ENCODE assay signal across 8 cellular contexts in the genomic region with DNA sequence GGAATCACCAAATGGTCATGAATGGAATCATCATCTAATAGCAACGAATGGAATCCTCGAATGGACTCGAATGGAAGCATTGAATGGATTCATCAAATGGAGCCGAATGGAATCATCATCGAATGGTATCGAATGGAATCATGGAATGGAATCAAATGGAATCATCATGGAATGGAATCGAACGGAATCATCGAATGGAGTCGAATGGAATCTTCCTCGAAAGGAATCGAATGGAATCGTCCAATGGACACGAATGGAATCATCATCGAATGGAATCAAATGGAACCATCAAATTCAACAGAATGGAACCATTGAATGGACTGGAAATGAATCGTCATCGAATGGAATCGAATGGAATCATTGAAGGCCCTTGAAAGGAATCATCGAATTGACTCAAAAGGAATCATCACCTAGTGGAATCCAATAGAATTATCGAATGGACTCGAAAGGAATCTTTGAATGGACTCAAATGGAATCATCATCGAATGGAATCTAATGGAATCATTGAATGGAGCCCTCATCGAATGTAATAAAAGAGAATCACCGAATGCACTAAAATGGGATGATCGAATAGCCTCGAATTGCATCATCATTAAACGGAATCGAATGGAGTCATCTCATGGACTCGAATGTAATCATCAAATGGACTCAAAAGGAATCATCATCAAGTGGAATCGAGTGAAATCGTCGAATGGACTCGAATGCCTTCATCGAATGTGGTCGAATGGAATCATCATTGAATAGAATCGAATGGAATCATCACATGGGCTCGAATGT.
DNase-seq lines count a peak whose midpoint lies in the region; ATAC-seq, FAIRE-seq and TF ChIP-seq lines count a peak whose summit lies in the region.
"Not testable (repeated sequence)": the region's sequence is repeated elsewhere in the genome, so short reads cannot be mapped to it uniquely, and the experiment has no call there.

No MANE protein-coding gene starts in this region.

- intact Hi-C loops in MCF 10A (cut with micrococcal nuclease); HepG2 (cut with micrococcal nuclease; ENCODE audit: unreplicated experiment); vagina (cut with DNase I): not testable (repeated sequence)

- CTCF ChIA-PET in activated CD8-positive, alpha-beta memory T cell treated with anti-CD3 and anti-CD28 coated beads, Interleukin-2, amount 10 ng/mL, durations not matched to agents 7 days and 5 days (lab: Charles Lee); MCF 10A (lab: Yijun Ruan, JAX); HepG2 (lab: Yijun Ruan, JAX; ENCODE audit: low intra/inter-chr PET ratio, low total read pairs): not testable (repeated sequence)

- not testable (repeated sequence) for H3K4me3 Mint-ChIP-seq in activated CD8-positive, alpha-beta memory T cell treated with anti-CD3 and anti-CD28 coated beads, Interleukin-2, amount 10 ng/mL, durations not matched to agents 7 days and 5 days; MCF 10A (ENCODE audit: unreplicated experiment)

- peak; percentile 22 for DNase-seq in GM12865 (ENCODE audit: low read depth)
- peak; percentile 49 for DNase-seq in NCI-H226
- DNase-seq in activated CD8-positive, alpha-beta memory T cell treated with anti-CD3 and anti-CD28 coated beads, Interleukin-2, amount 10 ng/mL, durations not matched to agents 7 days and 5 days = peak; percentile 61
- peak; percentile 20 for DNase-seq in MCF 10A (ENCODE audit: unreplicated experiment)
- DNase-seq in fibroblast of mammary gland (ENCODE audit: low read depth) = peak; percentile 48
- peak; percentile 69 for DNase-seq in HepG2 (ENCODE audit: low spot score)
- peak; percentile 47 for DNase-seq in putamen (ENCODE audit: low spot score)
- DNase-seq in vagina (ENCODE audit: extremely low spot score in 2 of 2) = peak; percentile 96 to 100

- TF ChIP-seq CTCF in GM12865 (IDR thresholded peaks at IDR 0.05; ENCODE audit: insufficient read depth, low read depth, low read length, missing control alignments); MCF 10A (IDR thresholded peaks at IDR 0.05; ENCODE audit: unreplicated experiment); fibroblast of mammary gland (conservative IDR thresholded peaks at IDR 0.05; ENCODE audit: control insufficient read depth, insufficient read depth, low read depth, low read length); HepG2 (CRISPR knock-in tag; IDR thresholded peaks at IDR 0.05); vagina (IDR thresholded peaks at IDR 0.05): not testable (repeated sequence)

- not testable (repeated sequence) for H3K27ac Mint-ChIP-seq in activated CD8-positive, alpha-beta memory T cell treated with anti-CD3 and anti-CD28 coated beads, Interleukin-2, amount 10 ng/mL, durations not matched to agents 7 days and 5 days; MCF 10A (ENCODE audit: low read depth, unreplicated experiment)

- not testable (repeated sequence) for H3K9me3 Mint-ChIP-seq in activated CD8-positive, alpha-beta memory T cell treated with anti-CD3 and anti-CD28 coated beads, Interleukin-2, amount 10 ng/mL, durations not matched to agents 7 days and 5 days (ENCODE audit: low read depth); MCF 10A (ENCODE audit: unreplicated experiment)

- BruUV-seq in MCF 10A (replicated peaks; lab: Mats Ljungman, UMichigan); HepG2 (replicated peaks; lab: Mats Ljungman, UMichigan): not testable (repeated sequence)

- not testable (repeated sequence) for H3K27ac ChIP-seq in HepG2 (ENCODE audit: extremely low read length, insufficient read depth, low read length); vagina

- not testable (repeated sequence) for H3K27me3 ChIP-seq in HepG2 (ENCODE audit: control insufficient read depth in 1 of 2, insufficient read depth in 2 of 2, low read length in 2 of 2); vagina

- not testable (repeated sequence) for H3K36me3 Mint-ChIP-seq in activated CD8-positive, alpha-beta memory T cell treated with anti-CD3 and anti-CD28 coated beads, Interleukin-2, amount 10 ng/mL, durations not matched to agents 7 days and 5 days; MCF 10A (ENCODE audit: insufficient read depth, unreplicated experiment)

- POLR2A ChIA-PET in MCF 10A (lab: Yijun Ruan, JAX); HepG2 (lab: Yijun Ruan, JAX): not testable (repeated sequence)

- TF ChIP-seq RAD21 in HepG2 (CRISPR knock-in tag; IDR thresholded peaks at IDR 0.05) = not testable (repeated sequence)

- WGBS in HepG2 (ENCODE audit: low lambda C conversion rate) = 29% methylated on average over 37 of the region's 37 CpGs

- peaks cover 33% of the 10 kb centered on the region for H3K9me3 ChIP-seq in HepG2 (ENCODE audit: low read length)
- peaks cover 16% of the 10 kb centered on the region for H3K9me3 ChIP-seq in vagina

- H3K27me3 Mint-ChIP-seq in activated CD8-positive, alpha-beta memory T cell treated with anti-CD3 and anti-CD28 coated beads, Interleukin-2, amount 10 ng/mL, durations not matched to agents 7 days and 5 days; MCF 10A (ENCODE audit: insufficient read depth, unreplicated experiment): not testable (repeated sequence)

- H3K4me1 ChIP-seq in HepG2 (ENCODE audit: insufficient read depth, low read length); vagina: not testable (repeated sequence)

- not testable (repeated sequence) for H3K4me1 Mint-ChIP-seq in activated CD8-positive, alpha-beta memory T cell treated with anti-CD3 and anti-CD28 coated beads, Interleukin-2, amount 10 ng/mL, durations not matched to agents 7 days and 5 days; MCF 10A (ENCODE audit: insufficient read depth, unreplicated experiment)

- not testable (repeated sequence) for H3K4me2 ChIP-seq in HepG2 (ENCODE audit: low read depth, low read length)

- not testable (repeated sequence) for TF ChIP-seq EP300 in HepG2 (IDR thresholded peaks at IDR 0.05; ENCODE audit: low read depth in 2 of 2, low read length in 2 of 2); HepG2 (CRISPR knock-in tag; IDR thresholded peaks at IDR 0.05; ENCODE audit: borderline replicate concordance)

- FAIRE-seq in HepG2 (lab: Jason Lieb, UNC) = not testable (repeated sequence)

- H3K9ac ChIP-seq in HepG2 (ENCODE audit: insufficient read depth, low read depth, low read length) = not testable (repeated sequence)

- not testable (repeated sequence) for H4K20me1 ChIP-seq in HepG2 (ENCODE audit: insufficient read depth, low read length)

- H3K36me3 ChIP-seq in HepG2 (replicated peaks in 1 of 2; ENCODE audit: control insufficient read depth in 1 of 2, insufficient read depth in 2 of 2, low read length in 2 of 2); vagina: not testable (repeated sequence)

- not testable (repeated sequence) for H2AFZ ChIP-seq in HepG2 (ENCODE audit: low read length)

- H3K4me3 ChIP-seq in GM12865 (ENCODE audit: low read depth, low read length); fibroblast of mammary gland (ENCODE audit: control insufficient read depth, low read depth, low read length); HepG2 (replicated peaks in 1 of 3; ENCODE audit: insufficient read depth in 1 of 3, low read depth in 2 of 3, low read length in 3 of 3); vagina: not testable (repeated sequence)

- ATAC-seq in activated CD8-positive, alpha-beta memory T cell treated with anti-CD3 and anti-CD28 coated beads, Interleukin-2, amount 10 ng/mL, durations not matched to agents 7 days and 5 days; HepG2: not testable (repeated sequence)

- not testable (repeated sequence) for H3K79me2 ChIP-seq in HepG2 (ENCODE audit: insufficient read depth, low read length)

- TF ChIP-seq POLR2A in HepG2 (IDR thresholded peaks at IDR 0.05; ENCODE audit: insufficient read depth in 1 of 2, low read depth in 2 of 2, low read length in 2 of 2); vagina (IDR thresholded peaks at IDR 0.05): not testable (repeated sequence)

- in situ Hi-C loops in HepG2 (cut with HindIII; ENCODE audit: extremely low pct_ligation_motif_present, low pct_unique_long_range_greater_than_20kb) = not testable (repeated sequence)

Comparison
In these comparisons a context has a peak if more than half of its experiments do, and no peak if none do; other contexts are left out.
1. DNase-seq: peak in every context shown above with its lines; median percentile 98 in vagina; 69 in HepG2; 61 in activated CD8-positive, alpha-beta memory T cell treated with anti-CD3 and anti-CD28 coated beads, Interleukin-2, amount 10 ng/mL, durations not matched to agents 7 days and 5 days; 49 in NCI-H226; 48 in fibroblast of mammary gland; 47 in putamen; 22 in GM12865; 20 in MCF 10A.